In genomic region chr10:129825772-129826171, GRCh38 we compare ENCODE assay signal across 9 cellular contexts.
"Had no signal": no experiment of that assay in that cellular context is flagged by ENCODE, and none has a peak within 500 bp of the region (broad histone marks: within the 10 kb centered on the region; RNA-seq: fewer than 3 reads in every experiment).

No MANE protein-coding gene starts in this region.

- H3K27me3 Mint-ChIP-seq: IgD-negative memory B cell had no signal

- H3K27ac Mint-ChIP-seq: HFFc6, IgD-negative memory B cell had no signal

- H3K9me3 Mint-ChIP-seq: IgD-negative memory B cell had no signal

- H3K9me3 ChIP-seq: HAP-1 had no signal

- H3K4me1 Mint-ChIP-seq: IgD-negative memory B cell had no signal

- ATAC-seq: HCT116, HepG2 had no signal

- H3K4me1 ChIP-seq: HAP-1 had no signal

- DNase-seq: GM23248, GOT3, H7, HFFc6 had no signal

- H3K4me3 ChIP-seq: GM23248, HAP-1 had no signal

- H3K4me3 Mint-ChIP-seq: HFFc6, IgD-negative memory B cell had no signal

- H3K27ac ChIP-seq: GM23248, HL-60 had no signal

- H3K36me3 ChIP-seq: HAP-1 had no signal
